ENCODE assay signal across 25 cellular contexts in genomic region chr1:113282897-113283285, GRCh38.
"Had no signal": no experiment of that assay in that cellular context is flagged by ENCODE, and none has a peak within 500 bp of the region (broad histone marks: within the 10 kb centered on the region; RNA-seq: fewer than 3 reads in every experiment).

No MANE protein-coding gene starts in this region.

- H3K27ac Mint-ChIP-seq: activated naive CD8-positive, alpha-beta T cell; natural killer cell; progenitor cell of endocrine pancreas; stimulated activated naive B cell treated with anti-CD40 and anti-IgM and Interleukin-4, amounts not matched to agents 10 μg/mL and 1 μg/mL and 100 μg/mL, for 72 hours; T-helper 1 cell treated with Interleukin-12 subunit alpha and Interleukin-12 subunit beta and Interleukin-4 antibody, amounts not matched to agents 30 μg/mL and 1 μg/mL, for 36 hours had no signal

- DNase-seq: activated CD4-positive, alpha-beta T cell treated with anti-CD3 and anti-CD28 coated beads, Interleukin-2, amount 50 U/mL, for 1 hour; activated effector memory CD4-positive, alpha-beta T cell treated with Interleukin-2 at 50 U/mL for 16 hours; activated naive CD4-positive, alpha-beta T cell treated with Interleukin-2 at 50 U/mL for 16 hours; activated T-cell treated with anti-CD3 and anti-CD28 coated beads for 4 hours; anterior cingulate cortex; dermis blood vessel endothelial cell; effector CD4-positive, alpha-beta T cell; left lung; lower lobe of right lung; mesenchymal stem cell; natural killer cell; ovary; sigmoid colon; small intestine; stimulated activated CD4-positive, alpha-beta T cell treated with anti-CD3 and anti-CD28 coated beads, Interleukin-1b, Interleukin-23, amount 100 ng/mL, for 48 hours; stimulated activated CD4-positive, alpha-beta T cell treated with anti-CD3 and anti-CD28 coated beads, Interleukin-4, amount 100 ng/mL, for 4 hours; stimulated activated naive B cell treated with anti-CD40 and anti-IgM and Interleukin-4, amounts not matched to agents 10 μg/mL and 1 μg/mL and 100 μg/mL, for 72 hours; stomach; T1000 had no signal

- H3K27me3 Mint-ChIP-seq: activated naive CD8-positive, alpha-beta T cell; progenitor cell of endocrine pancreas had no signal

- H3K9me3 Mint-ChIP-seq: central memory CD8-positive, alpha-beta T cell; natural killer cell; stimulated activated naive B cell treated with anti-CD40 and anti-IgM and Interleukin-4, amounts not matched to agents 10 μg/mL and 1 μg/mL and 100 μg/mL, for 72 hours; T-helper 1 cell treated with Interleukin-12 subunit alpha and Interleukin-12 subunit beta and Interleukin-4 antibody, amounts not matched to agents 30 μg/mL and 1 μg/mL, for 36 hours had no signal

- H3K4me1 ChIP-seq: left lung, lower lobe of right lung, tibial nerve had no signal

- H3K4me3 ChIP-seq: left lung, lower lobe of right lung, ovary, sigmoid colon, stomach, tibial nerve had no signal

- H3K36me3 Mint-ChIP-seq: activated naive CD8-positive, alpha-beta T cell; natural killer cell; stimulated activated naive B cell treated with anti-CD40 and anti-IgM and Interleukin-4, amounts not matched to agents 10 μg/mL and 1 μg/mL and 100 μg/mL, for 72 hours had no signal

- H3K4me3 Mint-ChIP-seq: activated naive CD8-positive, alpha-beta T cell; central memory CD8-positive, alpha-beta T cell; natural killer cell; stimulated activated naive B cell treated with anti-CD40 and anti-IgM and Interleukin-4, amounts not matched to agents 10 μg/mL and 1 μg/mL and 100 μg/mL, for 72 hours; T-helper 1 cell treated with Interleukin-12 subunit alpha and Interleukin-12 subunit beta and Interleukin-4 antibody, amounts not matched to agents 30 μg/mL and 1 μg/mL, for 36 hours had no signal

- H3K36me3 ChIP-seq: left lung, lower lobe of right lung, ovary, sigmoid colon, stomach, tibial nerve had no signal

- H3K9me3 ChIP-seq: left lung, lower lobe of right lung, ovary, sigmoid colon, stomach, tibial nerve had no signal

- H3K27ac ChIP-seq: epithelial cell of prostate, left lung, lower lobe of right lung, ovary, sigmoid colon, stomach, tibial nerve had no signal

- H3K27me3 ChIP-seq: left lung, ovary, sigmoid colon, stomach, tibial nerve had no signal

- H3K4me1 Mint-ChIP-seq: central memory CD8-positive, alpha-beta T cell; natural killer cell; stimulated activated naive B cell treated with anti-CD40 and anti-IgM and Interleukin-4, amounts not matched to agents 10 μg/mL and 1 μg/mL and 100 μg/mL, for 72 hours had no signal
